Comparison of ENCODE assay signal across 26 cellular contexts in genomic region chr17:79533116-79533515, GRCh38.
"Had no signal": no experiment of that assay in that cellular context is flagged by ENCODE, and none has a peak within 500 bp of the region (broad histone marks: within the 10 kb centered on the region; RNA-seq: fewer than 3 reads in every experiment).

No MANE protein-coding gene starts in this region.

- H3K4me3 ChIP-seq: breast epithelium, SK-N-MC had no signal

- H3K4me3 Mint-ChIP-seq: activated CD4-positive, alpha-beta memory T cell treated with anti-CD3 and anti-CD28 coated beads, Interleukin-2, amount 10 ng/mL, durations not matched to agents 7 days and 5 days; activated CD4-positive, alpha-beta T cell treated with anti-CD3 and anti-CD28 coated beads, Interleukin-2, amount 10 ng/mL, durations not matched to agents 7 days and 5 days; activated naive CD4-positive, alpha-beta T cell treated with anti-CD3 and anti-CD28 coated beads for 36 hours; activated naive CD8-positive, alpha-beta T cell; activated T-helper 17 cell treated with anti-CD3 and anti-CD28 coated beads, Interleukin-2, amount 50 U/mL, for 72 hours; T-cell had no signal

- H3K27ac ChIP-seq: breast epithelium, SK-N-MC, VCaP had no signal

- H3K36me3 ChIP-seq: breast epithelium had no signal

- H3K27ac Mint-ChIP-seq: activated CD4-positive, alpha-beta memory T cell treated with anti-CD3 and anti-CD28 coated beads, Interleukin-2, amount 10 ng/mL, durations not matched to agents 7 days and 5 days; activated CD4-positive, alpha-beta T cell treated with anti-CD3 and anti-CD28 coated beads, Interleukin-2, amount 10 ng/mL, durations not matched to agents 7 days and 5 days; activated naive CD4-positive, alpha-beta T cell treated with anti-CD3 and anti-CD28 coated beads for 36 hours; activated naive CD8-positive, alpha-beta T cell; activated T-helper 17 cell treated with anti-CD3 and anti-CD28 coated beads, Interleukin-2, amount 50 U/mL, for 72 hours; T-cell had no signal

- ATAC-seq: activated T-helper 17 cell treated with anti-CD3 and anti-CD28 coated beads, Interleukin-2, amount 50 U/mL, for 72 hours; PC-3; T-cell had no signal

- H3K27me3 Mint-ChIP-seq: activated CD4-positive, alpha-beta T cell treated with anti-CD3 and anti-CD28 coated beads, Interleukin-2, amount 10 ng/mL, durations not matched to agents 7 days and 5 days had no signal

- H3K36me3 Mint-ChIP-seq: activated naive CD8-positive, alpha-beta T cell; T-cell had no signal

- H3K4me1 ChIP-seq: breast epithelium had no signal

- H3K9me3 Mint-ChIP-seq: activated CD4-positive, alpha-beta memory T cell treated with anti-CD3 and anti-CD28 coated beads, Interleukin-2, amount 10 ng/mL, durations not matched to agents 7 days and 5 days; activated CD4-positive, alpha-beta T cell treated with anti-CD3 and anti-CD28 coated beads, Interleukin-2, amount 10 ng/mL, durations not matched to agents 7 days and 5 days; activated naive CD4-positive, alpha-beta T cell treated with anti-CD3 and anti-CD28 coated beads for 36 hours; activated T-helper 17 cell treated with anti-CD3 and anti-CD28 coated beads, Interleukin-2, amount 50 U/mL, for 72 hours; T-cell had no signal

- H3K9me3 ChIP-seq: breast epithelium had no signal

- DNase-seq: activated CD4-positive, alpha-beta memory T cell treated with anti-CD3 and anti-CD28 coated beads, Interleukin-2, amount 10 ng/mL, durations not matched to agents 7 days and 5 days; activated CD4-positive, alpha-beta T cell treated with anti-CD3 and anti-CD28 coated beads, Interleukin-2, amount 10 ng/mL, durations not matched to agents 7 days and 5 days; activated CD4-positive, CD25-positive, alpha-beta regulatory T cell; activated gamma-delta T cell; activated naive CD4-positive, alpha-beta T cell treated with anti-CD3 and anti-CD28 coated beads for 36 hours; activated T-cell treated with anti-CD3 and anti-CD28 coated beads for 4 hours; activated T-cell treated with anti-CD3 and anti-CD28 coated beads, Interleukin-2, amount 50 U/mL, for 48 hours; amygdala; caudate nucleus; MM.1S; NCI-H1105; NCI-H1436; NCI-H1694 treated with DMSO at 0.1 percent for 48 hours; NCI-H2081; NCI-H510A treated with DMSO at 0.1 percent for 48 hours; NCI-H69; NK-92 treated with Interleukin-12 subunit alpha and Interleukin-12 subunit beta, amount 100 ng/mL, for 24 hours; PC-3; T-cell; T-helper 2 cell; T1000 had no signal

- H3K4me1 Mint-ChIP-seq: activated CD4-positive, alpha-beta memory T cell treated with anti-CD3 and anti-CD28 coated beads, Interleukin-2, amount 10 ng/mL, durations not matched to agents 7 days and 5 days; activated CD4-positive, alpha-beta T cell treated with anti-CD3 and anti-CD28 coated beads, Interleukin-2, amount 10 ng/mL, durations not matched to agents 7 days and 5 days; activated T-helper 17 cell treated with anti-CD3 and anti-CD28 coated beads, Interleukin-2, amount 50 U/mL, for 72 hours; T-cell had no signal
